14 cellular contexts compared by ENCODE assay signal in genomic region chr10:110388682-110389052, GRCh38.
A peak's percentile ranks its signal among the peaks of the same experiment; 100 is the strongest.
DNase-seq lines count a peak whose midpoint lies in the region; ATAC-seq, FAIRE-seq and TF ChIP-seq lines count a peak whose summit lies in the region.
"Had no signal": no experiment of that assay in that cellular context is flagged by ENCODE, and none has a peak within 500 bp of the region (broad histone marks: within the 10 kb centered on the region; RNA-seq: fewer than 3 reads in every experiment).

No MANE protein-coding gene starts in this region.

- H3K4me3 ChIP-seq in OCI-LY7 (ENCODE audit: low read depth, low read length, poor library complexity, severe bottlenecking) (no peak overlapping the region), endothelial cell of umbilical vein (replicated peaks in 1 of 3; ENCODE audit: insufficient read depth in 1 of 3, low read depth in 1 of 3, low read length in 3 of 3) (no peak overlapping the region), smooth muscle cell (no peak overlapping the region), left lung (no peak overlapping the region)
- H3K4me3 ChIP-seq: adrenal gland, heart left ventricle had no signal

- H3K27ac Mint-ChIP-seq in activated CD4-positive, alpha-beta T cell treated with anti-CD3 and anti-CD28 coated beads, Interleukin-2, amount 10 ng/mL, durations not matched to agents 24 days and 14 days, result peak overlapping the region; percentile 93

- no peaks in the 10 kb centered on the region for H3K27me3 Mint-ChIP-seq in activated CD4-positive, alpha-beta T cell treated with anti-CD3 and anti-CD28 coated beads, Interleukin-2, amount 10 ng/mL, durations not matched to agents 24 days and 14 days

- H3K4me1 ChIP-seq in OCI-LY7 (ENCODE audit: insufficient read depth, low read length, poor library complexity, severe bottlenecking) (peaks cover 36% of the 10 kb centered on the region), endothelial cell of umbilical vein (ENCODE audit: control insufficient read depth, extremely low read depth, insufficient read depth, low read length) (peaks cover 34% of the 10 kb centered on the region), smooth muscle cell (ENCODE audit: low read depth) (peaks cover 11% of the 10 kb centered on the region), left lung (peaks cover 7 to 32% of the 10 kb centered on the region in 2 donors)

- dilution Hi-C loops in endothelial cell of umbilical vein (cut with MboI; ENCODE audit: extremely low pct_ligation_motif_present, low sequenced_read_pairs), result no loop called here

- POLR2A ChIA-PET in OCI-LY7 (lab: Charles Lee) (interaction anchor here (0.8 to 1.2 kb wide), 4 partner anchors 21 to 34 kb away, joined by 3 to 4 read pairs (median 3); no protein-coding TSS in a partner anchor), endothelial cell of umbilical vein (lab: Charles Lee) (interaction anchor here (0.7 kb wide), 1 partner anchor 10 kb away, joined by 3 read pairs; no protein-coding TSS in a partner anchor)

- no peak for TF ChIP-seq POLR2A in endothelial cell of umbilical vein (IDR thresholded peaks at IDR 0.05; ENCODE audit: low read depth, low read length)

- no peaks in the 10 kb centered on the region for H3K36me3 Mint-ChIP-seq in activated CD4-positive, alpha-beta T cell treated with anti-CD3 and anti-CD28 coated beads, Interleukin-2, amount 10 ng/mL, durations not matched to agents 24 days and 14 days (ENCODE audit: low read depth)

- H3K9me1 ChIP-seq in endothelial cell of umbilical vein (replicated peaks; ENCODE audit: control insufficient read depth, extremely low read depth, insufficient read depth, low read length), result no peaks in the 10 kb centered on the region

- FAIRE-seq in endothelial cell of umbilical vein (lab: Jason Lieb, UNC), result no peak

- H3K36me3 ChIP-seq in OCI-LY7 (ENCODE audit: insufficient read depth, low read length) (no peaks in the 10 kb centered on the region), endothelial cell of umbilical vein (ENCODE audit: control insufficient read depth in 2 of 2, extremely low read depth in 1 of 2, insufficient read depth in 2 of 2, low read length in 2 of 2) (no peaks in the 10 kb centered on the region), smooth muscle cell (ENCODE audit: low read depth) (no peaks in the 10 kb centered on the region), left lung (no peaks in the 10 kb centered on the region)
- H3K36me3 ChIP-seq: adrenal gland, heart left ventricle had no signal

- peaks cover 50% of the 10 kb centered on the region for H3K4me1 Mint-ChIP-seq in activated CD4-positive, alpha-beta T cell treated with anti-CD3 and anti-CD28 coated beads, Interleukin-2, amount 10 ng/mL, durations not matched to agents 24 days and 14 days

- H4K20me1 ChIP-seq in OCI-LY7 (ENCODE audit: insufficient read depth, low read length) (no peaks in the 10 kb centered on the region), endothelial cell of umbilical vein (replicated peaks; ENCODE audit: control insufficient read depth, extremely low read depth, insufficient read depth, low read length) (no peaks in the 10 kb centered on the region), smooth muscle cell (ENCODE audit: low read depth) (no peaks in the 10 kb centered on the region)

- H3K4me2 ChIP-seq in OCI-LY7 (ENCODE audit: low read length) (peak overlapping the region; percentile 53), endothelial cell of umbilical vein (ENCODE audit: insufficient read depth, low read length) (peak overlapping the region; percentile 23), smooth muscle cell (no peak overlapping the region)

- H2AFZ ChIP-seq in OCI-LY7 (ENCODE audit: low read length) (peak overlapping the region; percentile 85), endothelial cell of umbilical vein (ENCODE audit: low read depth, low read length) (peak overlapping the region; percentile 58), smooth muscle cell (ENCODE audit: low read depth) (no peak overlapping the region)

- H3K27ac ChIP-seq in OCI-LY7 (ENCODE audit: low read depth, low read length, poor library complexity, severe bottlenecking) (peak overlapping the region; percentile 22), endothelial cell of umbilical vein (ENCODE audit: insufficient read depth, low read depth, low read length) (peak overlapping the region; percentile 69), smooth muscle cell (ENCODE audit: low read depth) (no peak overlapping the region), left lung (no peak overlapping the region)
- H3K27ac ChIP-seq: adrenal gland, heart left ventricle had no signal

- WGBS in smooth muscle cell (ENCODE audit: low lambda C conversion rate), result 52% methylated on average over 7 of the region's 7 CpGs

- H3K27me3 ChIP-seq in endothelial cell of umbilical vein (ENCODE audit: control insufficient read depth in 2 of 2, insufficient read depth in 2 of 2, low read length in 2 of 2) (no peaks in the 10 kb centered on the region), smooth muscle cell (ENCODE audit: low read depth) (no peaks in the 10 kb centered on the region), left lung (no peaks in the 10 kb centered on the region)
- H3K27me3 ChIP-seq: adrenal gland, heart left ventricle had no signal

- CTCF ChIA-PET in OCI-LY7 (lab: Charles Lee; ENCODE audit: unreplicated experiment), result interaction anchor here (1.1 kb wide), 1 partner anchor 19 kb away, joined by 3 read pairs; no protein-coding TSS in a partner anchor
- CTCF ChIA-PET in endothelial cell of umbilical vein (lab: Charles Lee), result interaction anchor here (0.8 to 1.8 kb wide), 2 partner anchors 34 to 110 kb away, joined by 3 to 6 read pairs; no protein-coding TSS in a partner anchor

- no TSS peak for BruUV-seq in OCI-LY7 (replicated peaks; lab: Mats Ljungman, UMichigan)
- no TSS peak for BruUV-seq in endothelial cell of umbilical vein (replicated peaks; lab: Mats Ljungman, UMichigan)

- H3F3A ChIP-seq in smooth muscle cell (ENCODE audit: low read depth), result no peaks in the 10 kb centered on the region

- H3K9me3 ChIP-seq in OCI-LY7 (ENCODE audit: low read length), result no peaks in the 10 kb centered on the region
- H3K9me3 ChIP-seq in endothelial cell of umbilical vein (replicated peaks; ENCODE audit: control insufficient read depth, insufficient read depth, low read length), result no peaks in the 10 kb centered on the region
- no peaks in the 10 kb centered on the region for H3K9me3 ChIP-seq in smooth muscle cell (replicated peaks; ENCODE audit: low read depth)
- no peaks in the 10 kb centered on the region for H3K9me3 ChIP-seq in left lung
- H3K9me3 ChIP-seq: adrenal gland, heart left ventricle had no signal

- no peaks in the 10 kb centered on the region for H3K9me2 ChIP-seq in OCI-LY7 (ENCODE audit: insufficient read depth, low read length)

- TF ChIP-seq CTCF in OCI-LY7 (conservative IDR thresholded peaks at IDR 0.05; ENCODE audit: low read length) (no peak), endothelial cell of umbilical vein (IDR thresholded peaks at IDR 0.05; ENCODE audit: extremely low read depth in 1 of 2, insufficient read depth in 1 of 2, low read depth in 1 of 2, low read length in 2 of 2) (no peak), smooth muscle cell (IDR thresholded peaks at IDR 0.05; ENCODE audit: borderline replicate concordance, insufficient read depth, poor library complexity, severe bottlenecking) (peak; percentile 33), left lung (IDR thresholded peaks at IDR 0.05) (no peak)

- peaks cover 4% of the 10 kb centered on the region for H3K9me3 Mint-ChIP-seq in activated CD4-positive, alpha-beta T cell treated with anti-CD3 and anti-CD28 coated beads, Interleukin-2, amount 10 ng/mL, durations not matched to agents 24 days and 14 days

- H3K9ac ChIP-seq in endothelial cell of umbilical vein (replicated peaks; ENCODE audit: extremely low read depth, insufficient read depth, low read length) (peak overlapping the region; percentile 51), smooth muscle cell (ENCODE audit: low read depth) (no peak overlapping the region)

- H3K79me2 ChIP-seq in OCI-LY7 (ENCODE audit: insufficient read depth, low read depth, low read length) (no peaks in the 10 kb centered on the region), endothelial cell of umbilical vein (ENCODE audit: control insufficient read depth, insufficient read depth, low read length) (no peaks in the 10 kb centered on the region), smooth muscle cell (ENCODE audit: low read depth) (no peaks in the 10 kb centered on the region)

- H3K4me3 Mint-ChIP-seq in activated CD4-positive, alpha-beta T cell treated with anti-CD3 and anti-CD28 coated beads, Interleukin-2, amount 10 ng/mL, durations not matched to agents 24 days and 14 days, result peak overlapping the region; percentile 39

- no peak for DNase-seq in activated CD4-positive, alpha-beta T cell treated with anti-CD3 and anti-CD28 coated beads, Interleukin-2, amount 10 ng/mL, durations not matched to agents 24 days and 14 days
- DNase-seq in activated CD4-positive, alpha-beta T cell treated with anti-CD3 and anti-CD28 coated beads, Interleukin-2, amount 50 U/mL, for 48 hours, result no peak
- DNase-seq in OCI-LY7 (ENCODE audit: low spot score) (no peak), endothelial cell of umbilical vein (ENCODE audit: low read depth, low spot score) (no peak), smooth muscle cell (lab: John Stamatoyannopoulos, UW; ENCODE audit: unreplicated experiment) (no peak), occipital lobe (lab: John Stamatoyannopoulos, UW) (no peak), left lung (no peak)
- DNase-seq: adrenal gland; effector CD4-positive, alpha-beta T cell; heart left ventricle; NCI-H1048; NCI-H524; SIG-M5 had no signal

- ATAC-seq in GM21737 (IDR thresholded peaks at IDR 0.05; ENCODE audit: unreplicated experiment) (no peak), left lung (no peak)
- ATAC-seq: heart left ventricle had no signal

- intact Hi-C loops in activated CD4-positive, alpha-beta T cell treated with anti-CD3 and anti-CD28 coated beads, Interleukin-2, amount 10 ng/mL, durations not matched to agents 24 days and 14 days (cut with micrococcal nuclease), result loop anchor here (2.0 to 5.0 kb wide), 2 partner anchors 26 to 36 kb away; no protein-coding TSS in a partner anchor
- intact Hi-C loops in OCI-LY7 (cut with micrococcal nuclease; ENCODE audit: unreplicated experiment), result loop anchor here (2.0 kb wide), 1 partner anchor 32 kb away; no protein-coding TSS in a partner anchor
- intact Hi-C loops in endothelial cell of umbilical vein (cut with micrococcal nuclease), result loop anchor here (1.0 to 2.0 kb wide), 6 partner anchors 8 to 159 kb away; partner anchors contain the start of gene DUSP5
- intact Hi-C loops in left lung (cut with DNase I), result no loop called here

TF ChIP-seq in endothelial cell of umbilical vein, 7 proteins besides CTCF, POLR2A, EP300 and RAD21 (continues in another document):
- TF ChIP-seq GATA2 (IDR thresholded peaks at IDR 0.05; ENCODE audit: insufficient read depth, insufficient read length, low read depth, low read length), result no peak
- TF ChIP-seq MAX (IDR thresholded peaks at IDR 0.05; ENCODE audit: insufficient read depth, insufficient read length), result no peak
- no peak for TF ChIP-seq JUN (IDR thresholded peaks at IDR 0.05; ENCODE audit: borderline replicate concordance, insufficient read depth, insufficient read length, low read depth)
- TF ChIP-seq FOS (IDR thresholded peaks at IDR 0.05; ENCODE audit: borderline replicate concordance, insufficient read depth, low read length), result no peak

Comparison
In these comparisons a context has a peak if more than half of its experiments do, and no peak if none do; other contexts are left out.
1. H3K27ac ChIP-seq: peak in OCI-LY7 (single experiment) and endothelial cell of umbilical vein (single experiment); none in smooth muscle cell (single experiment) and left lung (0 of 2).
2. intact Hi-C loops: an anchor here in activated CD4-positive, alpha-beta T cell treated with anti-CD3 and anti-CD28 coated beads, Interleukin-2, amount 10 ng/mL, durations not matched to agents 24 days and 14 days (2.0 to 5.0 kb wide), OCI-LY7 (2.0 kb wide) and endothelial cell of umbilical vein (1.0 to 2.0 kb wide); none called in left lung.